Comparison of ENCODE assay signal across 1 cellular context in genomic region chr2:100059638-100060037, GRCh38.
TF ChIP-seq lines count a peak whose summit lies in the region.

No MANE protein-coding gene starts in this region.

TF ChIP-seq in IMR-90, 13 proteins besides CTCF, POLR2A, EP300 and RAD21 (continued from another document):
- TF ChIP-seq NFE2L2 (IDR thresholded peaks at IDR 0.05; ENCODE audit: low read depth, low read length) = no peak
- TF ChIP-seq MAFK (IDR thresholded peaks at IDR 0.05; ENCODE audit: low read depth, low read length) = no peak
- no peak for TF ChIP-seq MXI1 (IDR thresholded peaks at IDR 0.05; ENCODE audit: borderline replicate concordance, low read depth, low read length)
